8 cellular contexts compared by ENCODE assay signal in genomic region chr1:201511925-201512539, GRCh38. TPM values are rescaled to one million over a fixed set of nuclear protein-coding genes. Genes with fewer than 3 reads are reported as not detected.
DNase-seq lines count a peak whose midpoint lies in the region; TF ChIP-seq lines count a peak whose summit lies in the region.

No MANE protein-coding gene starts in this region.

- peak; percentile 65 for DNase-seq in GM10248 (ENCODE audit: extremely low spot score)
- peak in 1 of 2 donors; percentile 62 for DNase-seq in breast epithelium (ENCODE audit: low spot score in 2 of 2)
- DNase-seq in mesendoderm = peak; percentile 91
- DNase-seq in vagina (ENCODE audit: extremely low spot score in 2 of 2) = no peak
- DNase-seq in foreskin melanocyte = no peak
- DNase-seq in NCI-H2196 treated with DMSO at 0.1 percent for 48 hours (lab: John Stamatoyannopoulos, UW; ENCODE audit: unreplicated experiment) = no peak
- no peak for DNase-seq in RKO (ENCODE audit: low spot score)

- H3K23ac ChIP-seq in mesendoderm (ENCODE audit: low read length) = no peak overlapping the region

- H3K4ac ChIP-seq in mesendoderm (ENCODE audit: low read depth, low read length) = no peak overlapping the region

- H3K4me1 ChIP-seq in HUES64 (ENCODE audit: insufficient read depth, low read length) (peaks cover 7% of the 10 kb centered on the region), breast epithelium (peaks cover 7 to 30% of the 10 kb centered on the region in 2 donors), mesendoderm (ENCODE audit: control insufficient read depth, low read depth, low read length) (peaks cover 8% of the 10 kb centered on the region), vagina (peaks cover 40% of the 10 kb centered on the region)

- no peak overlapping the region for H2BK5ac ChIP-seq in mesendoderm (ENCODE audit: low read length)

- H3K9me3 ChIP-seq in HUES64 (ENCODE audit: insufficient read depth, low read depth, low read length) (no peaks in the 10 kb centered on the region), breast epithelium (no peaks in the 10 kb centered on the region), vagina (no peaks in the 10 kb centered on the region)

- no peak overlapping the region for H3K4me3 ChIP-seq in HUES64 (ENCODE audit: low read length)
- peak overlapping the region in 2 of 3 donors; percentile 4 to 42 for H3K4me3 ChIP-seq in breast epithelium
- no peak overlapping the region for H3K4me3 ChIP-seq in mesendoderm (ENCODE audit: low read length)
- no peak overlapping the region for H3K4me3 ChIP-seq in vagina

- no peak overlapping the region for H2BK120ac ChIP-seq in mesendoderm (ENCODE audit: low read depth, low read length)

- H3K9ac ChIP-seq in HUES64 (ENCODE audit: low read depth, low read length) = no peak overlapping the region
- H3K9ac ChIP-seq in mesendoderm (ENCODE audit: low read length) = peak overlapping the region; percentile 11

- CTCF ChIA-PET in GM10248 (lab: Yijun Ruan, JAX) = interaction anchor here (0.8 to 29.4 kb wide), 31 partner anchors 12 to 442 kb away, joined by 3 to 685 read pairs (median 7); partner anchors contain the start of gene PHLDA3

- TF ChIP-seq POLR2A in breast epithelium (IDR thresholded peaks at IDR 0.05) (no peak), vagina (IDR thresholded peaks at IDR 0.05) (no peak)

- no peak overlapping the region for H3K4me2 ChIP-seq in mesendoderm (ENCODE audit: low read length)

- peak overlapping the region; percentile 6; the same call in 1 of the 2 replicates for H3K27ac ChIP-seq in HUES64 (ENCODE audit: low read depth, low read length)
- peak overlapping the region; percentile 90 to 97 for H3K27ac ChIP-seq in breast epithelium
- H3K27ac ChIP-seq in mesendoderm (ENCODE audit: low read depth, low read length) = peak overlapping the region; percentile 5
- peak overlapping the region; percentile 78 for H3K27ac ChIP-seq in vagina

- WGBS in HUES64 = 24% methylated on average over 6 of the region's 6 CpGs
- WGBS in mesendoderm (ENCODE audit: extremely low coverage, insufficient coverage, low lambda C conversion rate) = no CpG with 5 or more reads among the region's 6 CpGs

- peak overlapping the region; percentile 73 for H3K56ac ChIP-seq in mesendoderm (ENCODE audit: low read length)

- H4K8ac ChIP-seq in mesendoderm (ENCODE audit: low read depth, low read length) = no peak overlapping the region

- H4K5ac ChIP-seq in mesendoderm (ENCODE audit: low read length) = no peak overlapping the region

- H3K79me2 ChIP-seq in mesendoderm (ENCODE audit: control insufficient read depth, insufficient read depth, low read length) = no peaks in the 10 kb centered on the region

- intact Hi-C loops in breast epithelium (cut with DNase I; ENCODE audit: low total_unique reads) (loop anchor here (5.0 kb wide), 1 partner anchor 80 kb away; no protein-coding TSS in a partner anchor), vagina (cut with DNase I) (loop anchor here (2.0 to 5.0 kb wide), 2 partner anchors 29 to 75 kb away; no protein-coding TSS in a partner anchor)

- H3K79me1 ChIP-seq in mesendoderm (ENCODE audit: low read length) = no peaks in the 10 kb centered on the region

- TF ChIP-seq CTCF in GM10248 (IDR thresholded peaks at IDR 0.05; ENCODE audit: control extremely low read depth, extremely low read depth, low read depth, missing control alignments) = no peak
- no peak for TF ChIP-seq CTCF in breast epithelium (IDR thresholded peaks at IDR 0.05)
- TF ChIP-seq CTCF in vagina (IDR thresholded peaks at IDR 0.05) = no peak

- no peak overlapping the region for H2BK15ac ChIP-seq in mesendoderm (replicated peaks; ENCODE audit: low read depth)

- peak overlapping the region; percentile 3 for H3K18ac ChIP-seq in mesendoderm (ENCODE audit: low read length)

- no peak overlapping the region for H2AK5ac ChIP-seq in mesendoderm (ENCODE audit: low read length)

- POLR2A ChIA-PET in GM10248 (lab: Yijun Ruan, JAX) = interaction anchor here (0.7 to 1.7 kb wide), 2 partner anchors 30 to 35 kb away, joined by 6 to 16 read pairs; no protein-coding TSS in a partner anchor

- H3K27me3 ChIP-seq in HUES64 (ENCODE audit: insufficient read depth, low read length) = peaks cover 13% of the 10 kb centered on the region
- H3K27me3 ChIP-seq in breast epithelium = no peaks in the 10 kb centered on the region
- H3K27me3 ChIP-seq in mesendoderm (ENCODE audit: insufficient read depth, low read length, poor library complexity) = no peaks in the 10 kb centered on the region
- H3K27me3 ChIP-seq in vagina = no peaks in the 10 kb centered on the region

- H3K36me3 ChIP-seq in HUES64 (ENCODE audit: insufficient read depth, low read length) (no peaks in the 10 kb centered on the region), breast epithelium (no peaks in the 10 kb centered on the region), mesendoderm (ENCODE audit: control insufficient read depth, insufficient read depth, low read length) (no peaks in the 10 kb centered on the region), vagina (no peaks in the 10 kb centered on the region)

RNA-seq across cellular contexts. Expression of gene CSRP1, which starts 5.1 kb away (rescaled TPM):
- polyA plus RNA-seq in HUES64 (2013, experiment 1 of 2) = 7.7 TPM
- polyA plus RNA-seq in HUES64 (2013, experiment 2 of 2) = 7.4 TPM
- total RNA-seq in breast epithelium = 1,000 to 10,000 TPM in 1 of 3 donors, 100 to 1,000 TPM in 2; 186 to 1,491 (median 767) TPM
- polyA plus RNA-seq in mesendoderm (2013, experiment 1 of 2) = 54.9 TPM
- 61.7 TPM for polyA plus RNA-seq in mesendoderm (2013, experiment 2 of 2)
- total RNA-seq in vagina = 729 TPM

RNA-seq across cellular contexts. Expression of gene NAV1, which starts 26.9 kb away (rescaled TPM):
- polyA plus RNA-seq in HUES64 (2013, experiment 1 of 2) = 20.3 TPM
- 22.3 TPM for polyA plus RNA-seq in HUES64 (2013, experiment 2 of 2)
- total RNA-seq in breast epithelium (10 to 100 TPM; 11.3 to 31.5 (median 22.7) TPM), vagina (45.9 TPM)
- 8.1 TPM for polyA plus RNA-seq in mesendoderm (2013, experiment 1 of 2)
- polyA plus RNA-seq in mesendoderm (2013, experiment 2 of 2) = 8.5 TPM

RNA-seq across cellular contexts. Expression of gene PHLDA3, which starts 43.0 kb away (rescaled TPM):
- polyA plus RNA-seq in HUES64 (2013, experiment 1 of 2) = 34.2 TPM
- polyA plus RNA-seq in HUES64 (2013, experiment 2 of 2) = 30.6 TPM
- total RNA-seq in breast epithelium = 100 to 1,000 TPM in 1 of 3 donors, 10 to 100 TPM in 2; 65.7 to 116 (median 92.7) TPM
- polyA plus RNA-seq in mesendoderm (2013, experiment 1 of 2) = 6.4 TPM
- 6.0 TPM for polyA plus RNA-seq in mesendoderm (2013, experiment 2 of 2)
- 80.5 TPM for total RNA-seq in vagina

Comparison
In these comparisons a context has a peak if more than half of its experiments do, and no peak if none do; other contexts are left out.
1. DNase-seq: peak in GM10248 (single experiment) and mesendoderm (single experiment); none in vagina (0 of 2), foreskin melanocyte (single experiment), NCI-H2196 treated with DMSO at 0.1 percent for 48 hours (single experiment) and RKO (single experiment).
2. H3K27ac ChIP-seq: peak in every context shown above with its lines; median percentile 94 in breast epithelium; 78 in vagina; 6 in HUES64; 5 in mesendoderm.
3. H3K4me3 ChIP-seq: peak in breast epithelium (2 of 3); none in HUES64 (single experiment), mesendoderm (single experiment) and vagina (0 of 2).